ENCODE assay signal across 2 cellular contexts in genomic region chr2:119428488-119429224, GRCh38.
A peak's percentile ranks its signal among the peaks of the same experiment; 100 is the strongest.
TF ChIP-seq lines count a peak whose summit lies in the region.

No MANE protein-coding gene starts in this region.

TF ChIP-seq in H1, 55 proteins besides CTCF, POLR2A, EP300 and RAD21:
- TF ChIP-seq SP4 (IDR thresholded peaks at IDR 0.05; ENCODE audit: low read length) (no peak), CHD1 (IDR thresholded peaks at IDR 0.05; ENCODE audit: low read depth, low read length) (no peak), YY1 (IDR thresholded peaks at IDR 0.05; ENCODE audit: low read depth, low read length) (no peak)

TF ChIP-seq in liver, 16 proteins besides CTCF, POLR2A, EP300 and RAD21:
- TF ChIP-seq SP1 (IDR thresholded peaks at IDR 0.05): peak; percentile 36
- TF ChIP-seq MAX (IDR thresholded peaks at IDR 0.05): no peak
- TF ChIP-seq ZBTB33 (IDR thresholded peaks at IDR 0.05): no peak
- no peak for TF ChIP-seq FOXA1 (IDR thresholded peaks at IDR 0.05)
- no peak for TF ChIP-seq EGR1 (IDR thresholded peaks at IDR 0.05; ENCODE audit: low read depth in 2 of 2)
- peak; percentile 84 for TF ChIP-seq NR2F2 (IDR thresholded peaks at IDR 0.05)
- no peak for TF ChIP-seq FOXA2 (IDR thresholded peaks at IDR 0.05)
- TF ChIP-seq HNF4A (conservative IDR thresholded peaks at IDR 0.05): peak; percentile 59 to 73
- TF ChIP-seq RXRA (IDR thresholded peaks at IDR 0.05): peak; percentile 72 to 87
- no peak for TF ChIP-seq YY1 (IDR thresholded peaks at IDR 0.05)
- TF ChIP-seq GABPA (IDR thresholded peaks at IDR 0.05 in 1 of 2, conservative IDR thresholded peaks at IDR 0.05 in 1 of 2): no peak
- peak; percentile 82 for TF ChIP-seq REST (IDR thresholded peaks at IDR 0.05)
- TF ChIP-seq JUND (IDR thresholded peaks at IDR 0.05): no peak
- TF ChIP-seq TAF1 (conservative IDR thresholded peaks at IDR 0.05): no peak
- TF ChIP-seq HNF4G (IDR thresholded peaks at IDR 0.05): peak; percentile 36
- TF ChIP-seq ATF3 (IDR thresholded peaks at IDR 0.05): no peak
